17 cellular contexts compared by ENCODE assay signal in genomic region chr3:138112362-138112761, GRCh38. TPM values are rescaled to one million over a fixed set of nuclear protein-coding genes. Genes with fewer than 3 reads are reported as not detected.
"Had no signal": no experiment of that assay in that cellular context is flagged by ENCODE, and none has a peak within 500 bp of the region (broad histone marks: within the 10 kb centered on the region; RNA-seq: fewer than 3 reads in every experiment).

No MANE protein-coding gene starts in this region.

- H3K4me3 ChIP-seq: dorsolateral prefrontal cortex, hepatocyte, lower lobe of right lung had no signal

- H3K27me3 ChIP-seq: brain microvascular endothelial cell, dorsolateral prefrontal cortex, hepatocyte, neutrophil had no signal

- H3K36me3 ChIP-seq: brain microvascular endothelial cell, lower lobe of right lung, neutrophil had no signal

- H3K9me3 ChIP-seq: lower lobe of right lung, neutrophil had no signal

- H3K27ac ChIP-seq: brain microvascular endothelial cell, dorsolateral prefrontal cortex, hepatocyte, lower lobe of right lung, neutrophil had no signal

- DNase-seq: activated CD4-positive, alpha-beta T cell treated with anti-CD3 and anti-CD28 coated beads for 1 hour; activated CD4-positive, alpha-beta T cell treated with anti-CD3 and anti-CD28 coated beads, Interleukin-2, amount 50 U/mL, for 48 hours; activated effector memory CD4-positive, alpha-beta T cell treated with anti-CD3 and anti-CD28 coated beads, Interleukin-2, amount 50 U/mL, for 16 hours; activated T-cell treated with anti-CD3 and anti-CD28 coated beads, Interleukin-2, amount 50 U/mL, for 4 hours; amygdala; brain microvascular endothelial cell; dorsolateral prefrontal cortex; left cardiac atrium; lower lobe of right lung; naive B cell; right cardiac atrium had no signal

- ATAC-seq: activated naive CD4-positive, alpha-beta T cell treated with anti-CD3 and anti-CD28 coated beads, Interleukin-2, amount 50 U/mL, for 72 hours; activated T-cell treated with anti-CD3 and anti-CD28 coated beads, Interleukin-2, amount 50 U/mL, for 4 hours; left cardiac atrium; lower lobe of right lung; right cardiac atrium had no signal

RNA-seq across cellular contexts. Expression of gene DZIP1L, which starts 3.0 kb away (rescaled TPM):
- total RNA-seq: activated naive CD4-positive, alpha-beta T cell treated with anti-CD3 and anti-CD28 coated beads, Interleukin-2, amount 50 U/mL, for 72 hours; activated T-cell treated with anti-CD3 and anti-CD28 coated beads, Interleukin-2, amount 50 U/mL, for 4 hours had no signal

RNA-seq across cellular contexts. Expression of gene A4GNT, which starts 19.8 kb away (rescaled TPM):
- total RNA-seq: activated naive CD4-positive, alpha-beta T cell treated with anti-CD3 and anti-CD28 coated beads, Interleukin-2, amount 50 U/mL, for 72 hours; activated T-cell treated with anti-CD3 and anti-CD28 coated beads, Interleukin-2, amount 50 U/mL, for 4 hours; left cardiac atrium; posterior vena cava; right cardiac atrium; urinary bladder had no signal
- polyA plus RNA-seq: hepatocyte, right cardiac atrium, thymus, urinary bladder had no signal
